Comparison of ENCODE assay signal across 15 cellular contexts in the genomic region with DNA sequence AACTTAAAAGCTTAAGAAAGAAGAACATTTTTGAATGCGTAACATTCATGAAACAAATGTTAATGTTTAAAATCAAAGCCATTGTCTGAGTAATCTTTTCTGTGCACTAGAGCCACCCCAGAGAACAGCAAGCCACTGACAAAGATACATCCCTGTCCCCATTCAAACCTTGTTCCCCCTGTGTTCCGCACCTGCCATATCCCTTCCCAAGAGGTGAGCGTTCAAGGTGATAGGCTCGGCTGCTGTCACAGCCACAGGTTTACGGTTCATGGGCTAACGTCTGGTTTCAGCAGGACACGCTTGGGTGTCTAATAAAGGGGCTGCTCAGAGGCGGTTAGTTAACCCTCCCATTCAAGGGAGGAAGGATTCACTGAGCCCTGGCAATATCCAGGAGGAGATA. TPM values are rescaled to one million over a fixed set of nuclear protein-coding genes. Genes with fewer than 3 reads are reported as not detected.
A peak's percentile ranks its signal among the peaks of the same experiment; 100 is the strongest.
DNase-seq lines count a peak whose midpoint lies in the region; ATAC-seq and TF ChIP-seq lines count a peak whose summit lies in the region.
"Had no signal": no experiment of that assay in that cellular context is flagged by ENCODE, and none has a peak within 500 bp of the region (broad histone marks: within the 10 kb centered on the region; RNA-seq: fewer than 3 reads in every experiment).

No MANE protein-coding gene starts in this region.

- no peak for TF ChIP-seq CTCF in brain (conservative IDR thresholded peaks at IDR 0.05)
- TF ChIP-seq CTCF in nephron progenitor cell (IDR thresholded peaks at IDR 0.05), result no peak
- TF ChIP-seq CTCF in thyroid gland (IDR thresholded peaks at IDR 0.05), result no peak
- TF ChIP-seq CTCF in progenitor cell of endocrine pancreas (IDR thresholded peaks at IDR 0.05; ENCODE audit: unreplicated experiment), result no peak

- H3K36me3 ChIP-seq in thyroid gland, result no peaks in the 10 kb centered on the region
- H3K36me3 ChIP-seq: BLaER1 had no signal

- DNase-seq in NCI-H2107 treated with DMSO at 0.1 percent for 48 hours (lab: John Stamatoyannopoulos, UW; ENCODE audit: unreplicated experiment) (peak; percentile 48), NCI-H2107 (lab: John Stamatoyannopoulos, UW) (no peak), nephron progenitor cell (no peak), thyroid gland (peak; percentile 11 to 16), progenitor cell of endocrine pancreas (ENCODE audit: low spot score, unreplicated experiment) (no peak)
- DNase-seq: CD8-positive, alpha-beta memory T cell; DMS 273 treated with DMSO at 0.1 percent for 48 hours; EL had no signal

- H3K27ac Mint-ChIP-seq in brain (peak overlapping the region in 4 of 5 experiments; percentile 6 to 63 (median 20)), nephron progenitor cell (peak overlapping the region; percentile 41), progenitor cell of endocrine pancreas (no peak overlapping the region)
- H3K27ac Mint-ChIP-seq: CD8-positive, alpha-beta memory T cell had no signal

- no peaks in the 10 kb centered on the region for H3K9me3 ChIP-seq in thyroid gland
- H3K9me3 ChIP-seq: BLaER1 had no signal

- H3K4me1 Mint-ChIP-seq in brain (peaks cover 67% of the 10 kb centered on the region), nephron progenitor cell (peaks cover 88% of the 10 kb centered on the region), progenitor cell of endocrine pancreas (ENCODE audit: low read depth) (peaks cover 6% of the 10 kb centered on the region)
- H3K4me1 Mint-ChIP-seq: CD8-positive, alpha-beta memory T cell had no signal

- 34 to 51% methylated on average over 8 of the region's 8 CpGs for WGBS in thyroid gland, 2 donors

- H3K36me3 Mint-ChIP-seq in brain (no peaks in the 10 kb centered on the region), nephron progenitor cell (ENCODE audit: low read depth) (no peaks in the 10 kb centered on the region), progenitor cell of endocrine pancreas (ENCODE audit: insufficient read depth) (no peaks in the 10 kb centered on the region)
- H3K36me3 Mint-ChIP-seq: CD8-positive, alpha-beta memory T cell had no signal

- H3K4me3 Mint-ChIP-seq in brain (peak overlapping the region in 1 of 5 experiments; percentile 0), nephron progenitor cell (no peak overlapping the region), progenitor cell of endocrine pancreas (ENCODE audit: low read depth) (no peak overlapping the region)
- H3K4me3 Mint-ChIP-seq: CD8-positive, alpha-beta memory T cell had no signal

- no peak overlapping the region for H3K4me3 ChIP-seq in thyroid gland (replicated peaks in 1 of 3)
- H3K4me3 ChIP-seq: BLaER1 had no signal

- TF ChIP-seq POLR2A in thyroid gland (IDR thresholded peaks at IDR 0.05), result no peak

- no peaks in the 10 kb centered on the region for H3K27me3 ChIP-seq in thyroid gland
- H3K27me3 ChIP-seq: BLaER1 had no signal

- H3K27ac ChIP-seq in thyroid gland, result no peak overlapping the region
- H3K27ac ChIP-seq: 22Rv1, BLaER1, HL-60 had no signal

- H3K27me3 Mint-ChIP-seq in brain, result peaks cover 10% of the 10 kb centered on the region
- H3K27me3 Mint-ChIP-seq in nephron progenitor cell (ENCODE audit: low read depth, poor library complexity), result peaks cover 22% of the 10 kb centered on the region
- peaks cover 20% of the 10 kb centered on the region for H3K27me3 Mint-ChIP-seq in progenitor cell of endocrine pancreas

- ATAC-seq in GM19397 (IDR thresholded peaks at IDR 0.05; ENCODE audit: unreplicated experiment) (no peak), HG02840 (IDR thresholded peaks at IDR 0.05; ENCODE audit: low FRiP score, unreplicated experiment) (no peak)
- ATAC-seq: HCT116 had no signal

- H3K9me3 Mint-ChIP-seq in brain (peaks cover 0 to 17% (median 0%) of the 10 kb centered on the region in 5 experiments), nephron progenitor cell (no peaks in the 10 kb centered on the region), progenitor cell of endocrine pancreas (ENCODE audit: low read depth) (no peaks in the 10 kb centered on the region)

- no peaks in the 10 kb centered on the region for H3K4me1 ChIP-seq in thyroid gland

- intact Hi-C loops in thyroid gland (cut with DNase I), result no loop called here

RNA-seq across cellular contexts. Expression of a gene that starts 24.5 kb away (rescaled TPM):
- polyA plus RNA-seq in brain (ENCODE audit: insufficient read depth, low read depth, low replicate concordance), result 11.2 TPM
- total RNA-seq in thyroid gland (10 to 100 TPM in 1 of 4 donors, 1 to 10 TPM in 2, under 1 TPM in 1; 0.81 to 11.1 (median 3.2) TPM), progenitor cell of endocrine pancreas (0.12 and 0.27 TPM in 2 replicates)
- polyA plus RNA-seq: CD8-positive, alpha-beta memory T cell had no signal

RNA-seq across cellular contexts. Expression of a gene that starts 45.4 kb away (rescaled TPM):
- 0.78 TPM for polyA plus RNA-seq in brain (ENCODE audit: insufficient read depth, low read depth, low replicate concordance)
- total RNA-seq in thyroid gland, result under 1 TPM in 2 of 4 donors, not detected in 2; 0.11 to 0.13 TPM
- not detected in 2 replicates for total RNA-seq in progenitor cell of endocrine pancreas
- total RNA-seq: CD8-positive, alpha-beta memory T cell had no signal
- polyA plus RNA-seq: CD8-positive, alpha-beta memory T cell had no signal

Comparison
In these comparisons a context has a peak if more than half of its experiments do, and no peak if none do; other contexts are left out.
1. DNase-seq: peak in NCI-H2107 treated with DMSO at 0.1 percent for 48 hours (single experiment) and thyroid gland (2 of 2); none in NCI-H2107 (single experiment), nephron progenitor cell (single experiment) and progenitor cell of endocrine pancreas (single experiment).